12 cellular contexts compared by ENCODE assay signal in the genomic region with DNA sequence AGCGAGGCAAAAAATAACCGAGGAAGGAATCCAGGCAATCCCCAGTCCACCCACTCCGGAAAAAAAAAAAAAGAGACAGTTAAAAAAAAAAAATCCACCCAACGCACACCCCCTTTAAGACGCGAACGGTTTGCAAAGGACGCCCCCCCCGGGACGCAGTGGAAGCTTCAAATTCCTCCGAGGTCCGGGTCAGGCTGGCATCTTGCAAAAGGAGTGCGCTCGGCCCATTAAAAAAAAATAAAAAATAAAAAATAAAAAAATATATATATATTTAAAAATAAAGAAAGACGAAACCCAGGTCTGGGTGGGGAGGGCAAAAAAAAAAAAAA. TPM values are rescaled to one million over a fixed set of nuclear protein-coding genes. Genes with fewer than 3 reads are reported as not detected.
DNase-seq lines count a peak whose midpoint lies in the region; ATAC-seq, FAIRE-seq and TF ChIP-seq lines count a peak whose summit lies in the region.
"Had no signal": no experiment of that assay in that cellular context is flagged by ENCODE, and none has a peak within 500 bp of the region (broad histone marks: within the 10 kb centered on the region; RNA-seq: fewer than 3 reads in every experiment).

No MANE protein-coding gene starts in this region.

- WGBS in small intestine, 3 donors = 2 to 4% (median 4%) methylated on average over 15 of the region's 15 CpGs

- no peaks in the 10 kb centered on the region for H3K79me2 ChIP-seq in osteoblast (ENCODE audit: insufficient read depth, low read length)

- TF ChIP-seq CTCF in HFFc6 (IDR thresholded peaks at IDR 0.05) (peak; percentile 39), osteoblast (IDR thresholded peaks at IDR 0.05; ENCODE audit: extremely low read depth, low read depth, low read length) (no peak)

- H3K27me3 ChIP-seq in osteoblast (ENCODE audit: insufficient read depth, low read length) = peaks cover 51% of the 10 kb centered on the region
- H3K27me3 ChIP-seq in small intestine (ENCODE audit: control insufficient read depth in 2 of 2, insufficient read depth in 2 of 2, low read length in 2 of 2) = peaks cover 6 to 20% of the 10 kb centered on the region in 2 donors

- no peak overlapping the region for H2AFZ ChIP-seq in osteoblast (ENCODE audit: low read length)

- no peaks in the 10 kb centered on the region for H4K20me1 ChIP-seq in osteoblast (ENCODE audit: insufficient read depth, low read length)

- H3K4me1 ChIP-seq in osteoblast (ENCODE audit: insufficient read depth, low read length) (peaks cover 8% of the 10 kb centered on the region), small intestine (ENCODE audit: control insufficient read depth in 2 of 2, insufficient read depth in 1 of 2, low read depth in 1 of 2, low read length in 1 of 2) (no peaks in the 10 kb centered on the region)

- H3K36me3 ChIP-seq in osteoblast (ENCODE audit: insufficient read depth, low read length) = no peaks in the 10 kb centered on the region
- no peaks in the 10 kb centered on the region for H3K36me3 ChIP-seq in small intestine (ENCODE audit: control insufficient read depth in 2 of 2, insufficient read depth in 2 of 2, low read length in 2 of 2)

- peak overlapping the region; percentile 73 for H3K4me3 ChIP-seq in osteoblast (ENCODE audit: insufficient read depth, low read length)
- no peak overlapping the region for H3K4me3 ChIP-seq in small intestine (ENCODE audit: low read depth in 1 of 2, low read length in 2 of 2)

- no peaks in the 10 kb centered on the region for H3K9me3 Mint-ChIP-seq in HFFc6
- H3K9me3 Mint-ChIP-seq: activated naive CD4-positive, alpha-beta T cell treated with anti-CD3 and anti-CD28 coated beads, Interleukin-2, amount 50 U/mL, for 72 hours; CD8-positive, alpha-beta T cell had no signal

- FAIRE-seq in small intestine (lab: Jason Lieb, UNC) = no peak

- no peaks in the 10 kb centered on the region for H3K36me3 Mint-ChIP-seq in HFFc6 (ENCODE audit: low read depth)
- H3K36me3 Mint-ChIP-seq: CD8-positive, alpha-beta T cell had no signal

- DNase-seq in AG08395 (ENCODE audit: low spot score) (peak; percentile 48), HFFc6 (no peak), fibroblast of peridontal ligament (ENCODE audit: extremely low read depth) (peak; percentile 55), osteoblast (ENCODE audit: insufficient read length, low spot score, missing footprints) (no peak), small intestine (no peak), ecto neural progenitor cell (ENCODE audit: low spot score) (no peak)
- DNase-seq: effector CD8-positive, alpha-beta T cell; NCI-H510A treated with DMSO at 0.1 percent for 48 hours had no signal

- H3K27ac ChIP-seq in osteoblast (ENCODE audit: low read depth, low read length) (no peak overlapping the region), small intestine (ENCODE audit: low read depth in 1 of 2, low read length in 1 of 2) (no peak overlapping the region)

- H3K27ac Mint-ChIP-seq in HFFc6 = no peak overlapping the region
- H3K27ac Mint-ChIP-seq: activated naive CD4-positive, alpha-beta T cell treated with anti-CD3 and anti-CD28 coated beads, Interleukin-2, amount 50 U/mL, for 72 hours; CD8-positive, alpha-beta T cell had no signal

- peak overlapping the region; percentile 83 for H3K4me3 Mint-ChIP-seq in HFFc6

- peaks cover 48% of the 10 kb centered on the region for H3K27me3 Mint-ChIP-seq in HFFc6 (ENCODE audit: insufficient read depth)

- peaks cover 7% of the 10 kb centered on the region for H3K4me1 Mint-ChIP-seq in HFFc6 (ENCODE audit: low read depth)

- ATAC-seq in GM19467 (IDR thresholded peaks at IDR 0.05; ENCODE audit: unreplicated experiment) = no peak
- ATAC-seq in HG03196 (IDR thresholded peaks at IDR 0.05; ENCODE audit: unreplicated experiment) = no peak
- ATAC-seq: CD8-positive, alpha-beta T cell had no signal

- peak overlapping the region; percentile 81 for H3K4me2 ChIP-seq in osteoblast (ENCODE audit: insufficient read depth, low read length)

- H3K9me3 ChIP-seq in osteoblast (ENCODE audit: low read depth, low read length) (no peaks in the 10 kb centered on the region), small intestine (ENCODE audit: control insufficient read depth, low read depth) (no peaks in the 10 kb centered on the region)

RNA-seq across cellular contexts. Expression of a gene that starts 0.2 kb away (rescaled TPM):
- 10 to 100 TPM in 3 of 6 experiments, 1 to 10 TPM in 3; 1.3 to 13.2 (median 10.0) TPM for total RNA-seq in HFFc6 (2021; fragmentation: NEBNext Ultra II Directional; extraction: Animal tissue kit (Norgen Biotek cat#: 25700))
- 1.4 and 2.1 TPM in 2 replicates for total RNA-seq in osteoblast
- polyA plus RNA-seq in small intestine = 1 to 10 TPM in 2 of 3 donors, under 1 TPM in 1; 0.27 to 2.8 (median 1.3) TPM

Comparison
In these comparisons a context has a peak if more than half of its experiments do, and no peak if none do; other contexts are left out.
1. DNase-seq: peak in AG08395 (single experiment) and fibroblast of peridontal ligament (single experiment); none in HFFc6 (single experiment), osteoblast (single experiment), small intestine (single experiment) and ecto neural progenitor cell (single experiment).